In genomic region chr18:52286675-52287074, GRCh38 we compare ENCODE assay signal across 27 cellular contexts. TPM values are rescaled to one million over a fixed set of nuclear protein-coding genes. Genes with fewer than 3 reads are reported as not detected.
"Had no signal": no experiment of that assay in that cellular context is flagged by ENCODE, and none has a peak within 500 bp of the region (broad histone marks: within the 10 kb centered on the region; RNA-seq: fewer than 3 reads in every experiment).

No MANE protein-coding gene starts in this region.

- H3K4me1 ChIP-seq: SJSA1 had no signal

- H3K27ac ChIP-seq: SJSA1 had no signal

- H3K27me3 ChIP-seq: SJSA1 had no signal

- ATAC-seq: activated T-cell treated with anti-CD3 and anti-CD28 coated beads, Interleukin-2, amount 50 U/mL, for 4 hours; PC-3; T-cell had no signal

- H3K9me3 ChIP-seq: SJSA1 had no signal

- H3K4me3 ChIP-seq: SJSA1 had no signal

- DNase-seq: activated CD4-positive, alpha-beta memory T cell treated with anti-CD3 and anti-CD28 coated beads for 36 hours; activated CD4-positive, alpha-beta T cell treated with anti-CD3 and anti-CD28 coated beads, Interleukin-2, amount 10 ng/mL, durations not matched to agents 7 days and 5 days; activated CD4-positive, CD25-positive, alpha-beta regulatory T cell; activated CD8-positive, alpha-beta memory T cell treated with anti-CD3 and anti-CD28 coated beads for 24 hours; activated effector memory CD4-positive, alpha-beta T cell treated with anti-CD3 and anti-CD28 coated beads, Interleukin-2, amount 50 U/mL, for 16 hours; activated naive CD4-positive, alpha-beta T cell treated with Interleukin-2 at 50 U/mL for 16 hours; activated naive CD8-positive, alpha-beta T cell treated with anti-CD3 and anti-CD28 coated beads for 36 hours; activated T-cell treated with anti-CD3 and anti-CD28 coated beads, Interleukin-2, amount 50 U/mL, for 4 hours; central memory CD4-positive, alpha-beta T cell; KG1; NCI-H1048; NCI-H187 treated with DMSO at 0.1 percent for 48 hours; NCI-H2171; NCI-H345; NCI-H510A treated with DMSO at 0.1 percent for 48 hours; NCI-H69; PC-3; SHP77; T-cell; T-helper 2 cell; T1000 had no signal

- H3K36me3 ChIP-seq: SJSA1 had no signal

- FAIRE-seq: bronchial epithelial cell, RCC 7860, TTC549 had no signal

RNA-seq across cellular contexts. Expression of gene DCC, which starts 53.3 kb away (rescaled TPM):
- total RNA-seq: activated CD4-positive, alpha-beta memory T cell treated with anti-CD3 and anti-CD28 coated beads for 36 hours; activated CD4-positive, alpha-beta T cell treated with anti-CD3 and anti-CD28 coated beads, Interleukin-2, amount 10 ng/mL, durations not matched to agents 7 days and 5 days; activated naive CD8-positive, alpha-beta T cell treated with anti-CD3 and anti-CD28 coated beads for 36 hours; activated T-cell treated with anti-CD3 and anti-CD28 coated beads, Interleukin-2, amount 50 U/mL, for 4 hours; bronchial epithelial cell; LHCN-M2; M059J; PC-3; SJSA1; T-cell had no signal
